14 cellular contexts compared by ENCODE assay signal in the genomic region with DNA sequence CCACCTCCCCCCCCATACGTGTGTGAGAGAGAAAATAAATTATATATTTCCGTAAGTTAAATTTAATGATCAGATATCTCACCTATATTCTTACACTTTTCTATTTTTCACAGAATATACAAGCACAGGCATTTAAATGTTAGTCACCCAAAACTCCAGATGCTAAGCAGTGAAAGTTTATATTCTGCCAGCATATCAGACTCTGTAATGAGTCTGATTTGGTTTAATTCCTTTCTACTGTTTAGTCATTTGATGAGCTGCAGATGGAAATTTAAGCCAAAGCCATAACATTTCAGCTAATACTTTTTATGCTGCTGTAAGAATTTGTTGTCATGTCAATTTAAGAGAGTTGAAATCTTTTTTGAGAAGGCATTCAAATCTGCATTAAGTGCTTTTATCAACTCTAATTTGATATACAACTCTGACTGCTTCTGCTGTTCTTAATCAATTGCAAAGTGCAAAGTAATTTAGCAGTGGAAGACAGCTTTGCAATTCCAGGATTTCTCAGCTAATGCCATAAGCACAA.
"Had no signal": no experiment of that assay in that cellular context is flagged by ENCODE, and none has a peak within 500 bp of the region (broad histone marks: within the 10 kb centered on the region; RNA-seq: fewer than 3 reads in every experiment).

No MANE protein-coding gene starts in this region.

- DNase-seq: activated CD4-positive, alpha-beta T cell treated with anti-CD3 and anti-CD28 coated beads, Interleukin-2, amount 50 U/mL, for 4 hours; activated effector memory CD4-positive, alpha-beta T cell treated with anti-CD3 and anti-CD28 coated beads, Interleukin-2, amount 50 U/mL, for 16 hours; activated T-cell treated with anti-CD3 and anti-CD28 coated beads, Interleukin-2, amount 50 U/mL, for 1 hour; amygdala; brain microvascular endothelial cell; endodermal cell; glutamatergic neuron; left cardiac atrium; natural killer cell; occipital lobe; stimulated activated CD4-positive, alpha-beta T cell treated with anti-CD3 and anti-CD28 coated beads, Interleukin-2, amount 100 ng/mL, for 24 hours; stimulated activated naive B cell treated with anti-CD40 and anti-IgM and Interleukin-4, amounts not matched to agents 10 μg/mL and 1 μg/mL and 100 μg/mL, for 72 hours had no signal

- H3K4me3 ChIP-seq: lung, prostate gland had no signal

- H3K36me3 ChIP-seq: brain microvascular endothelial cell, prostate gland had no signal

- H3K27ac ChIP-seq: brain microvascular endothelial cell, prostate gland had no signal

- H3K27me3 ChIP-seq: brain microvascular endothelial cell had no signal

- H3K9me3 ChIP-seq: prostate gland had no signal
